2 cellular contexts compared by ENCODE assay signal in the genomic region with DNA sequence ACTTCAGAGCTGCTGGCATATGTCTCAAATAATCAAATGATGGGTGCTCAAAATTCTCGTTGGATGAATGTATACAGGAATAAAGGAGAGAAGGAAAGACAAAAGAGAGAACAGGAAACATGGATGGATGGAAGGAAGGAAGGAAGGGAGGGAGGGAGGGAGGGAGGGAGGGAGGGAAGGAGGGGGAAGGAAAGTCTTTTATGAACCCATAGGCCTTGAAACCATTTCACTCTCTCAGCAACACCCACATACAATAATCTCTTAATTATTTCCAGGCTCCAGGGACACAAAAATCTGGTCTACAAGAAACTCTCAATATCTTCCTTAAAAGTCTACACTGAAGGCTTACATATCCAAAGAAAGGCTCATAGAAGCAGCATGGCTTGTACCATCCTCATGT.
A peak's percentile ranks its signal among the peaks of the same experiment; 100 is the strongest.
TF ChIP-seq lines count a peak whose summit lies in the region.

No MANE protein-coding gene starts in this region.

TF ChIP-seq in HepG2, 621 proteins besides CTCF, POLR2A, EP300 and RAD21 (continued from another document):
- TF ChIP-seq HNRNPK (IDR thresholded peaks at IDR 0.05; ENCODE audit: low read depth, low read length, poor library complexity, severe bottlenecking), result peak; percentile 57
- no peak for TF ChIP-seq ZBTB49 (CRISPR knock-in tag; IDR thresholded peaks at IDR 0.05; ENCODE audit: borderline replicate concordance)

TF ChIP-seq in K562, 482 proteins besides CTCF, POLR2A, EP300 and RAD21 (continued from another document):
- TF ChIP-seq ZBTB34 (CRISPR knock-in tag; IDR thresholded peaks at IDR 0.05), result no peak
- TF ChIP-seq ZNF12 (CRISPR knock-in tag; IDR thresholded peaks at IDR 0.05), result no peak
- TF ChIP-seq PCBP1 (IDR thresholded peaks at IDR 0.05; ENCODE audit: low read depth, low read length, poor library complexity, severe bottlenecking), result peak; percentile 42
